8 cellular contexts compared by ENCODE assay signal in genomic region chr4:17867259-17867658, GRCh38.
"Had no signal": no experiment of that assay in that cellular context is flagged by ENCODE, and none has a peak within 500 bp of the region (broad histone marks: within the 10 kb centered on the region; RNA-seq: fewer than 3 reads in every experiment).

No MANE protein-coding gene starts in this region.

- FAIRE-seq: H1, H54, HTR-8/SVneo had no signal

- H2AFZ ChIP-seq: GM23338 had no signal

- DNase-seq: H9, HCEC 1CT, KBM-7 had no signal

- ATAC-seq: GM23338 had no signal

- H3K4me2 ChIP-seq: GM23338, KMS-11 had no signal

- H3K27ac ChIP-seq: KMS-11 had no signal

- H3K4me3 ChIP-seq: GM23338 had no signal

- H3K9ac ChIP-seq: KMS-11 had no signal
